ENCODE assay signal across 15 cellular contexts in genomic region chr17:32461498-32461852, GRCh38. TPM values are rescaled to one million over a fixed set of nuclear protein-coding genes. Genes with fewer than 3 reads are reported as not detected.
DNase-seq lines count a peak whose midpoint lies in the region; ATAC-seq lines count a peak whose summit lies in the region.
"Had no signal": no experiment of that assay in that cellular context is flagged by ENCODE, and none has a peak within 500 bp of the region (broad histone marks: within the 10 kb centered on the region; RNA-seq: fewer than 3 reads in every experiment).

No MANE protein-coding gene starts in this region.

- peak overlapping the region; percentile 56 for H3K27ac Mint-ChIP-seq in activated CD4-positive, alpha-beta T cell treated with anti-CD3 and anti-CD28 coated beads for 36 hours
- H3K27ac Mint-ChIP-seq in CD4-positive, alpha-beta memory T cell: peak overlapping the region in 6 of 7 donors; percentile 8 to 72 (median 46)
- H3K27ac Mint-ChIP-seq in activated CD4-positive, alpha-beta memory T cell treated with anti-CD3 and anti-CD28 coated beads for 36 hours: peak overlapping the region; percentile 72
- peak overlapping the region in 7 of 9 donors; percentile 0 to 87 (median 19) for H3K27ac Mint-ChIP-seq in naive thymus-derived CD4-positive, alpha-beta T cell

- no peak for DNase-seq in activated CD4-positive, alpha-beta T cell treated with anti-CD3 and anti-CD28 coated beads for 36 hours
- DNase-seq in activated CD4-positive, alpha-beta T cell treated with anti-CD3 and anti-CD28 coated beads, Interleukin-2, amount 50 U/mL, for 1 hour: no peak
- no peak for DNase-seq in CD4-positive, alpha-beta memory T cell
- DNase-seq in activated CD4-positive, alpha-beta memory T cell treated with anti-CD3 and anti-CD28 coated beads for 36 hours: no peak
- no peak for DNase-seq in naive thymus-derived CD4-positive, alpha-beta T cell
- no peak for DNase-seq in posterior vena cava (ENCODE audit: low spot score)
- DNase-seq in NOMO-1 (lab: John Stamatoyannopoulos, UW; ENCODE audit: unreplicated experiment in 2 of 2): no peak
- DNase-seq: DMS79, NCI-H187 treated with DMSO at 0.1 percent for 48 hours had no signal

- H3K27me3 Mint-ChIP-seq in activated CD4-positive, alpha-beta T cell treated with anti-CD3 and anti-CD28 coated beads for 36 hours: no peaks in the 10 kb centered on the region
- no peaks in the 10 kb centered on the region for H3K27me3 Mint-ChIP-seq in CD4-positive, alpha-beta memory T cell
- no peaks in the 10 kb centered on the region for H3K27me3 Mint-ChIP-seq in activated CD4-positive, alpha-beta memory T cell treated with anti-CD3 and anti-CD28 coated beads for 36 hours
- no peaks in the 10 kb centered on the region for H3K27me3 Mint-ChIP-seq in naive thymus-derived CD4-positive, alpha-beta T cell
- H3K27me3 Mint-ChIP-seq: IgD-negative memory B cell had no signal

- intact Hi-C loops in activated CD4-positive, alpha-beta T cell treated with anti-CD3 and anti-CD28 coated beads for 36 hours (cut with DNase I, micrococcal nuclease): loop anchor here (1.0 to 5.0 kb wide), 6 partner anchors 17 to 416 kb away; partner anchors contain the start of genes MYO1D (in 1 of the 2) and PSMD11 (in 1 of the 2)
- intact Hi-C loops in CD4-positive, alpha-beta memory T cell (cut with micrococcal nuclease): loop anchor here (1.0 to 5.0 kb wide), 2 partner anchors 17 to 209 kb away; partner anchors contain the start of gene PSMD11
- intact Hi-C loops in activated CD4-positive, alpha-beta memory T cell treated with anti-CD3 and anti-CD28 coated beads for 36 hours (cut with micrococcal nuclease): loop anchor here (1.0 to 2.0 kb wide), 3 partner anchors 17 to 148 kb away; partner anchors contain the start of gene PSMD11
- intact Hi-C loops in naive thymus-derived CD4-positive, alpha-beta T cell (cut with micrococcal nuclease): loop anchor here (1.0 to 5.0 kb wide), 5 partner anchors 17 to 416 kb away; partner anchors contain the start of genes PSMD11 (in 2 of the 2) and MYO1D (in 1 of the 2)
- intact Hi-C loops in posterior vena cava (cut with DNase I): no loop called here

- peak; percentile 15 for ATAC-seq in activated CD4-positive, alpha-beta T cell treated with anti-CD3 and anti-CD28 coated beads for 36 hours
- peak; percentile 28 for ATAC-seq in naive thymus-derived CD4-positive, alpha-beta T cell
- ATAC-seq in GM21723 (IDR thresholded peaks at IDR 0.05; ENCODE audit: unreplicated experiment): no peak

- no peaks in the 10 kb centered on the region for H3K27me3 ChIP-seq in CD4-positive, alpha-beta memory T cell (ENCODE audit: insufficient read depth, low read length)
- H3K27me3 ChIP-seq in naive thymus-derived CD4-positive, alpha-beta T cell (ENCODE audit: control insufficient read depth in 2 of 2, insufficient read depth in 2 of 2, low read length in 2 of 2): no peaks in the 10 kb centered on the region
- H3K27me3 ChIP-seq: pancreas had no signal

- no peaks in the 10 kb centered on the region for H3K9me3 ChIP-seq in CD4-positive, alpha-beta memory T cell (ENCODE audit: control insufficient read depth in 1 of 2, low read length in 2 of 2)
- no peaks in the 10 kb centered on the region for H3K9me3 ChIP-seq in naive thymus-derived CD4-positive, alpha-beta T cell (ENCODE audit: control insufficient read depth in 2 of 3, low read length in 3 of 3)
- H3K9me3 ChIP-seq: pancreas had no signal

- H3K4me3 Mint-ChIP-seq in activated CD4-positive, alpha-beta T cell treated with anti-CD3 and anti-CD28 coated beads for 36 hours: no peak overlapping the region
- no peak overlapping the region for H3K4me3 Mint-ChIP-seq in CD4-positive, alpha-beta memory T cell
- no peak overlapping the region for H3K4me3 Mint-ChIP-seq in activated CD4-positive, alpha-beta memory T cell treated with anti-CD3 and anti-CD28 coated beads for 36 hours
- peak overlapping the region in 1 of 10 donors; percentile 15 for H3K4me3 Mint-ChIP-seq in naive thymus-derived CD4-positive, alpha-beta T cell
- H3K4me3 Mint-ChIP-seq: activated T-cell treated with anti-CD3 and anti-CD28 coated beads, Interleukin-2, amount 50 U/mL, for 4 hours had no signal

- no peak overlapping the region for H3K27ac ChIP-seq in CD4-positive, alpha-beta memory T cell (ENCODE audit: low read depth, low read length)
- H3K27ac ChIP-seq in naive thymus-derived CD4-positive, alpha-beta T cell (ENCODE audit: low read depth, low read length): no peak overlapping the region
- H3K27ac ChIP-seq: C4-2B, HL-60 had no signal

- CTCF ChIA-PET in activated CD4-positive, alpha-beta T cell treated with anti-CD3 and anti-CD28 coated beads for 36 hours (lab: Charles Lee): interaction anchor here (0.7 to 6.0 kb wide), 35 partner anchors 11 to 416 kb away, joined by 3 to 102 read pairs (median 5); partner anchors contain the start of genes CDK5R1 and PSMD11
- CTCF ChIA-PET in CD4-positive, alpha-beta memory T cell (lab: Charles Lee; ENCODE audit: partially characterized antibody): interaction anchor here (0.6 to 5.9 kb wide), 34 partner anchors 11 to 416 kb away, joined by 3 to 121 read pairs (median 6); partner anchors contain the start of genes CDK5R1 and PSMD11
- CTCF ChIA-PET in activated CD4-positive, alpha-beta memory T cell treated with anti-CD3 and anti-CD28 coated beads for 36 hours (lab: Charles Lee): interaction anchor here (0.8 to 7.6 kb wide), 41 partner anchors 9 to 480 kb away, joined by 3 to 102 read pairs (median 5); partner anchors contain the start of genes CDK5R1, MYO1D and PSMD11
- CTCF ChIA-PET in naive thymus-derived CD4-positive, alpha-beta T cell (lab: Charles Lee): interaction anchor here (0.8 to 3.4 kb wide), 20 partner anchors 11 to 308 kb away, joined by 3 to 31 read pairs (median 5); partner anchors contain the start of gene PSMD11

- no peak overlapping the region for H3K4me3 ChIP-seq in CD4-positive, alpha-beta memory T cell (ENCODE audit: low read length in 2 of 2)
- H3K4me3 ChIP-seq in naive thymus-derived CD4-positive, alpha-beta T cell (ENCODE audit: low read length): no peak overlapping the region
- H3K4me3 ChIP-seq: pancreas had no signal

- peaks cover 20% of the 10 kb centered on the region for H3K4me1 ChIP-seq in CD4-positive, alpha-beta memory T cell (ENCODE audit: insufficient read depth, low read length)
- H3K4me1 ChIP-seq in naive thymus-derived CD4-positive, alpha-beta T cell (ENCODE audit: control insufficient read depth in 2 of 2, insufficient read depth in 2 of 2, low read length in 2 of 2): peaks cover 8 to 9% of the 10 kb centered on the region in 2 donors

- H3K36me3 ChIP-seq in CD4-positive, alpha-beta memory T cell (ENCODE audit: insufficient read depth, low read length): peaks cover 29% of the 10 kb centered on the region
- H3K36me3 ChIP-seq in naive thymus-derived CD4-positive, alpha-beta T cell (ENCODE audit: control insufficient read depth in 2 of 3, insufficient read depth in 3 of 3, low read length in 3 of 3): peaks cover 6 to 60% (median 22%) of the 10 kb centered on the region in 3 experiments

- H3K9me3 Mint-ChIP-seq in activated CD4-positive, alpha-beta T cell treated with anti-CD3 and anti-CD28 coated beads for 36 hours (ENCODE audit: low read depth): no peaks in the 10 kb centered on the region
- no peaks in the 10 kb centered on the region for H3K9me3 Mint-ChIP-seq in CD4-positive, alpha-beta memory T cell
- H3K9me3 Mint-ChIP-seq in activated CD4-positive, alpha-beta memory T cell treated with anti-CD3 and anti-CD28 coated beads for 36 hours: no peaks in the 10 kb centered on the region
- H3K9me3 Mint-ChIP-seq in naive thymus-derived CD4-positive, alpha-beta T cell: peaks cover 0 to 2% (median 0%) of the 10 kb centered on the region in 11 donors
- H3K9me3 Mint-ChIP-seq: activated T-cell treated with anti-CD3 and anti-CD28 coated beads, Interleukin-2, amount 50 U/mL, for 4 hours; IgD-negative memory B cell had no signal

- H3K36me3 Mint-ChIP-seq in activated CD4-positive, alpha-beta T cell treated with anti-CD3 and anti-CD28 coated beads for 36 hours (ENCODE audit: low read depth): peaks cover 56% of the 10 kb centered on the region
- H3K36me3 Mint-ChIP-seq in CD4-positive, alpha-beta memory T cell: peaks cover 44 to 63% of the 10 kb centered on the region in 2 donors
- H3K36me3 Mint-ChIP-seq in activated CD4-positive, alpha-beta memory T cell treated with anti-CD3 and anti-CD28 coated beads for 36 hours: peaks cover 57% of the 10 kb centered on the region
- H3K36me3 Mint-ChIP-seq in naive thymus-derived CD4-positive, alpha-beta T cell: peaks cover 8 to 51% (median 24%) of the 10 kb centered on the region in 5 donors

- H3K4me1 Mint-ChIP-seq in activated CD4-positive, alpha-beta T cell treated with anti-CD3 and anti-CD28 coated beads for 36 hours: peaks cover 36% of the 10 kb centered on the region
- H3K4me1 Mint-ChIP-seq in CD4-positive, alpha-beta memory T cell: peaks cover 17 to 26% (median 23%) of the 10 kb centered on the region in 4 donors
- H3K4me1 Mint-ChIP-seq in activated CD4-positive, alpha-beta memory T cell treated with anti-CD3 and anti-CD28 coated beads for 36 hours (ENCODE audit: low read depth): peaks cover 34% of the 10 kb centered on the region
- H3K4me1 Mint-ChIP-seq in naive thymus-derived CD4-positive, alpha-beta T cell: peaks cover 25 to 47% (median 35%) of the 10 kb centered on the region in 7 donors

- POLR2A ChIA-PET in activated CD4-positive, alpha-beta T cell treated with anti-CD3 and anti-CD28 coated beads for 36 hours (lab: Charles Lee): no interaction called here
- POLR2A ChIA-PET in CD4-positive, alpha-beta memory T cell (lab: Charles Lee; ENCODE audit: partially characterized antibody): interaction anchor here (1.2 kb wide), 1 partner anchor 23 kb away, joined by 3 read pairs; no protein-coding TSS in a partner anchor
- POLR2A ChIA-PET in activated CD4-positive, alpha-beta memory T cell treated with anti-CD3 and anti-CD28 coated beads for 36 hours (lab: Charles Lee): interaction anchor here (0.7 to 1.2 kb wide), 2 partner anchors 62 to 295 kb away, joined by 3 to 5 read pairs; no protein-coding TSS in a partner anchor
- POLR2A ChIA-PET in naive thymus-derived CD4-positive, alpha-beta T cell (lab: Charles Lee): interaction anchor here (0.7 kb wide), 1 partner anchor 29 kb away, joined by 4 read pairs; no protein-coding TSS in a partner anchor

RNA-seq across cellular contexts. Expression of gene PSMD11, which starts 17.2 kb away (rescaled TPM):
- total RNA-seq in activated CD4-positive, alpha-beta T cell treated with anti-CD3 and anti-CD28 coated beads for 36 hours: 100 to 1,000 TPM; 109 to 135 TPM
- 10 to 100 TPM; 58.0 to 68.2 TPM for total RNA-seq in CD4-positive, alpha-beta memory T cell
- 100 to 1,000 TPM; 138 to 140 TPM for polyA plus RNA-seq in CD4-positive, alpha-beta memory T cell
- total RNA-seq in activated CD4-positive, alpha-beta memory T cell treated with anti-CD3 and anti-CD28 coated beads for 36 hours: 100 to 1,000 TPM; 161 to 162 TPM
- total RNA-seq in naive thymus-derived CD4-positive, alpha-beta T cell: 100 to 1,000 TPM in 1 of 5 experiments, 10 to 100 TPM in 4; 60.1 to 112 (median 67.5) TPM
- 100 to 1,000 TPM; 102 to 103 TPM for polyA plus RNA-seq in naive thymus-derived CD4-positive, alpha-beta T cell
- 10 to 100 TPM; 50.1 to 57.0 TPM for total RNA-seq in posterior vena cava

RNA-seq across cellular contexts. Expression of gene CDK5R1, which starts 25.3 kb away (rescaled TPM):
- 10 to 100 TPM; 15.3 to 15.4 TPM for total RNA-seq in activated CD4-positive, alpha-beta T cell treated with anti-CD3 and anti-CD28 coated beads for 36 hours
- 10 to 100 TPM; 20.6 to 21.2 TPM for total RNA-seq in CD4-positive, alpha-beta memory T cell
- 10 to 100 TPM in 1 of 2 donors, 1 to 10 TPM in 1; 1.2 to 10.5 TPM for polyA plus RNA-seq in CD4-positive, alpha-beta memory T cell
- 10 to 100 TPM; 12.4 to 13.1 TPM for total RNA-seq in activated CD4-positive, alpha-beta memory T cell treated with anti-CD3 and anti-CD28 coated beads for 36 hours
- total RNA-seq in naive thymus-derived CD4-positive, alpha-beta T cell: 10 to 100 TPM in 3 of 5 experiments, 1 to 10 TPM in 2; 4.9 to 21.2 (median 12.2) TPM
- polyA plus RNA-seq in naive thymus-derived CD4-positive, alpha-beta T cell: 1 to 10 TPM; 5.6 to 7.5 TPM
- 1 to 10 TPM in 1 of 2 donors, under 1 TPM in 1; 0.93 to 1.3 TPM for total RNA-seq in posterior vena cava

Comparison
In these comparisons a context has a peak if more than half of its experiments do, and no peak if none do; other contexts are left out.
1. H3K27ac Mint-ChIP-seq: peak in every context shown above with its lines; median percentile 72 in activated CD4-positive, alpha-beta memory T cell treated with anti-CD3 and anti-CD28 coated beads for 36 hours; 56 in activated CD4-positive, alpha-beta T cell treated with anti-CD3 and anti-CD28 coated beads for 36 hours; 46 in CD4-positive, alpha-beta memory T cell; 19 in naive thymus-derived CD4-positive, alpha-beta T cell.
2. intact Hi-C loops: an anchor here in activated CD4-positive, alpha-beta T cell treated with anti-CD3 and anti-CD28 coated beads for 36 hours (1.0 to 5.0 kb wide), CD4-positive, alpha-beta memory T cell (1.0 to 5.0 kb wide), activated CD4-positive, alpha-beta memory T cell treated with anti-CD3 and anti-CD28 coated beads for 36 hours (1.0 to 2.0 kb wide) and naive thymus-derived CD4-positive, alpha-beta T cell (1.0 to 5.0 kb wide); none called in posterior vena cava.